ENCODE assay signal across 19 cellular contexts in the genomic region with DNA sequence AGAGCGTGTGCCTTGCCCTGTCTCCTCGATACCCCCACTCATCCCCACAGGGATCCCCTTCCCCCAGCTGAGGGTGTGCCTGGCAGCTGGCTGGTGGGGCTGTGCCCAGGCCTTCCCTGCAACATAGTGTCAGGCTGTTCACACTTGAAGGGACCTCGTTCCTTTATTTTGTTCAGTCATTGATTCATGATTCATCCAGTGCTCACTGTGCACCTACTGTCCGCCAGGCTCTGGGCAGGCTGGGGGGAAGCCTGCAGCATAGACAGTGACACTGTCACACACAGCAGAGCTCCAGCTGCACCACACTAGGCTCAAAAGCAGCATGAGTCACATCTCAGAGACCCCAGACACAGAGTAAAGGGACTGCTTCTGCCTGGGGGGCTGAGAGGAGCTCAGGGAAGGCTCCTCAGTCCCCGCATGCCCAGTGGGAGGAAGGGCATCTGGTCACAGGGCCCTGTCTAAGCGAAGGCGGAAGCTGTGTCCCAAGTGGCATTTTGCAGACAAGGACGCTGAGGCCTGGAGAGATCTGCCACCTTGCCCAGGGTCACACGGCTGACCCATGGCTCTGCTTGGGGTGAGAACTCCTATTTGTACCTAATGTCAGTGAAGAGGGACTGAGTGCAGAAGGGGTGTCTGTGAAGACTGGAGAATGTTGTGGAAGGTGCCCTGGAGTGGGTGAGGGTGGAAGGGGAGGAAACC. TPM values are rescaled to one million over a fixed set of nuclear protein-coding genes. Genes with fewer than 3 reads are reported as not detected.
DNase-seq lines count a peak whose midpoint lies in the region; ATAC-seq and TF ChIP-seq lines count a peak whose summit lies in the region.
"Had no signal": no experiment of that assay in that cellular context is flagged by ENCODE, and none has a peak within 500 bp of the region (broad histone marks: within the 10 kb centered on the region; RNA-seq: fewer than 3 reads in every experiment).

No MANE protein-coding gene starts in this region.

- H3K4me1 ChIP-seq in A673 (ENCODE audit: insufficient read depth, low read length, poor library complexity, severe bottlenecking): peaks cover 63% of the 10 kb centered on the region
- H3K4me1 ChIP-seq: SJCRH30 had no signal

- ATAC-seq in activated CD8-positive, alpha-beta memory T cell treated with anti-CD3 and anti-CD28 coated beads, Interleukin-2, amount 10 ng/mL, durations not matched to agents 7 days and 5 days: no peak
- ATAC-seq in sciatic nerve (peak; percentile 22), HG03460 (IDR thresholded peaks at IDR 0.05; ENCODE audit: unreplicated experiment) (no peak), HG03432 (IDR thresholded peaks at IDR 0.05; ENCODE audit: unreplicated experiment) (no peak)
- ATAC-seq: CD8-positive, alpha-beta T cell had no signal

- CTCF ChIA-PET in A673 (lab: Charles Lee) (no interaction called here), MCF 10A (lab: Yijun Ruan, JAX) (interaction anchor here (0.5 kb wide), 1 partner anchor 30 kb away, joined by 3 read pairs; no protein-coding TSS in a partner anchor)
- CTCF ChIA-PET in activated CD8-positive, alpha-beta memory T cell treated with anti-CD3 and anti-CD28 coated beads, Interleukin-2, amount 10 ng/mL, durations not matched to agents 7 days and 5 days (lab: Charles Lee): no interaction called here

- H3K9me3 ChIP-seq in A673 (ENCODE audit: low read depth, low read length, poor library complexity, severe bottlenecking): no peaks in the 10 kb centered on the region
- H3K9me3 ChIP-seq: BLaER1 treated with 17β-estradiol and CSF1 and Interleukin-3, amounts not matched to agents 10 nM and 100 nM; SJCRH30 had no signal

- H3K27ac ChIP-seq in A673 (ENCODE audit: low read depth, low read length, poor library complexity, severe bottlenecking): peak overlapping the region; percentile 94
- H3K27ac ChIP-seq: PC-9, SJCRH30 had no signal

- H3K9me3 Mint-ChIP-seq in activated CD8-positive, alpha-beta memory T cell treated with anti-CD3 and anti-CD28 coated beads, Interleukin-2, amount 10 ng/mL, durations not matched to agents 7 days and 5 days (ENCODE audit: low read depth): no peaks in the 10 kb centered on the region
- no peaks in the 10 kb centered on the region for H3K9me3 Mint-ChIP-seq in MCF 10A (ENCODE audit: unreplicated experiment)
- H3K9me3 Mint-ChIP-seq: CD8-positive, alpha-beta T cell; HFFc6 had no signal

- H3K36me3 ChIP-seq in A673 (ENCODE audit: insufficient read depth, low read length, poor library complexity, severe bottlenecking): no peaks in the 10 kb centered on the region
- H3K36me3 ChIP-seq: BLaER1 treated with 17β-estradiol and CSF1 and Interleukin-3, amounts not matched to agents 10 nM and 100 nM; SJCRH30 had no signal

- no peaks in the 10 kb centered on the region for H3K27me3 Mint-ChIP-seq in activated CD8-positive, alpha-beta memory T cell treated with anti-CD3 and anti-CD28 coated beads, Interleukin-2, amount 10 ng/mL, durations not matched to agents 7 days and 5 days
- peaks cover 57% of the 10 kb centered on the region for H3K27me3 Mint-ChIP-seq in MCF 10A (ENCODE audit: insufficient read depth, unreplicated experiment)

- POLR2A ChIA-PET in A673 (lab: Charles Lee; ENCODE audit: low non-redundant PET) (no interaction called here), MCF 10A (lab: Yijun Ruan, JAX) (interaction anchor here (0.9 kb wide), 1 partner anchor 45 kb away, joined by 3 read pairs; no protein-coding TSS in a partner anchor)

- intact Hi-C loops in A673 (cut with micrococcal nuclease; ENCODE audit: unreplicated experiment) (no loop called here), sciatic nerve (cut with DNase I) (no loop called here), MCF 10A (cut with micrococcal nuclease) (no loop called here)

- H3K4me1 Mint-ChIP-seq in activated CD8-positive, alpha-beta memory T cell treated with anti-CD3 and anti-CD28 coated beads, Interleukin-2, amount 10 ng/mL, durations not matched to agents 7 days and 5 days: no peaks in the 10 kb centered on the region
- H3K4me1 Mint-ChIP-seq in MCF 10A (ENCODE audit: insufficient read depth, unreplicated experiment): no peaks in the 10 kb centered on the region

- no peaks in the 10 kb centered on the region for H3K27me3 ChIP-seq in A673 (replicated peaks; ENCODE audit: insufficient read depth, low read depth, low read length, poor library complexity)
- H3K27me3 ChIP-seq: BLaER1 treated with 17β-estradiol and CSF1 and Interleukin-3, amounts not matched to agents 10 nM and 100 nM; SJCRH30 had no signal

- no peak for TF ChIP-seq CTCF in A673 (conservative IDR thresholded peaks at IDR 0.05; ENCODE audit: low read depth, low read length)
- TF ChIP-seq CTCF in MCF 10A (IDR thresholded peaks at IDR 0.05; ENCODE audit: unreplicated experiment): no peak

- H3K36me3 Mint-ChIP-seq in activated CD8-positive, alpha-beta memory T cell treated with anti-CD3 and anti-CD28 coated beads, Interleukin-2, amount 10 ng/mL, durations not matched to agents 7 days and 5 days: no peaks in the 10 kb centered on the region
- H3K36me3 Mint-ChIP-seq in MCF 10A (ENCODE audit: insufficient read depth, unreplicated experiment): no peaks in the 10 kb centered on the region
- H3K36me3 Mint-ChIP-seq: CD8-positive, alpha-beta T cell had no signal

- H3K4me3 Mint-ChIP-seq in activated CD8-positive, alpha-beta memory T cell treated with anti-CD3 and anti-CD28 coated beads, Interleukin-2, amount 10 ng/mL, durations not matched to agents 7 days and 5 days: no peak overlapping the region
- H3K4me3 Mint-ChIP-seq in MCF 10A (ENCODE audit: unreplicated experiment): no peak overlapping the region
- H3K4me3 Mint-ChIP-seq: CD8-positive, alpha-beta T cell; HFFc6 had no signal

- BruUV-seq in A673 (replicated peaks; lab: Mats Ljungman, UMichigan) (no TSS peak), MCF 10A (replicated peaks; lab: Mats Ljungman, UMichigan) (no TSS peak)

- H3K4me3 ChIP-seq in A673 (ENCODE audit: low read depth, low read length, poor library complexity, severe bottlenecking): no peak overlapping the region
- H3K4me3 ChIP-seq: BLaER1 treated with 17β-estradiol and CSF1 and Interleukin-3, amounts not matched to agents 10 nM and 100 nM; PC-9; SJCRH30 had no signal

- H3K27ac Mint-ChIP-seq in activated CD8-positive, alpha-beta memory T cell treated with anti-CD3 and anti-CD28 coated beads, Interleukin-2, amount 10 ng/mL, durations not matched to agents 7 days and 5 days: no peak overlapping the region
- no peak overlapping the region for H3K27ac Mint-ChIP-seq in MCF 10A (ENCODE audit: low read depth, unreplicated experiment)
- H3K27ac Mint-ChIP-seq: CD8-positive, alpha-beta T cell; HFFc6 had no signal

- peak; percentile 58 for DNase-seq in A673 (ENCODE audit: low spot score)
- DNase-seq in activated CD8-positive, alpha-beta memory T cell treated with anti-CD3 and anti-CD28 coated beads, Interleukin-2, amount 10 ng/mL, durations not matched to agents 7 days and 5 days: peak; percentile 29
- DNase-seq in islet precursor cell: peak; percentile 53
- DNase-seq in sciatic nerve (ENCODE audit: low spot score): peak; percentile 22
- DNase-seq in DMS153 (lab: John Stamatoyannopoulos, UW): no peak
- no peak for DNase-seq in MCF 10A (ENCODE audit: unreplicated experiment)
- DNase-seq: Calu3; CD8-positive, alpha-beta T cell; HFFc6; KG1; NCI-H1417; NCI-H187; NCI-H345; NCI-H524 treated with DMSO at 0.1 percent for 48 hours; PC-9 had no signal

RNA-seq across cellular contexts. Expression of gene CDH23, which starts 27.9 kb away (rescaled TPM):
- total RNA-seq in A673 (2021) (49.7 and 50.7 TPM in 2 replicates), sciatic nerve (20.1 TPM), MCF 10A (2022) (0.02 and 0.07 TPM in 2 replicates)
- total RNA-seq in activated CD8-positive, alpha-beta memory T cell treated with anti-CD3 and anti-CD28 coated beads, Interleukin-2, amount 10 ng/mL, durations not matched to agents 7 days and 5 days: under 1 TPM; 0.16 to 0.61 TPM

Comparison
In these comparisons a context has a peak if more than half of its experiments do, and no peak if none do; other contexts are left out.
1. DNase-seq: peak in A673 (single experiment), activated CD8-positive, alpha-beta memory T cell treated with anti-CD3 and anti-CD28 coated beads, Interleukin-2, amount 10 ng/mL, durations not matched to agents 7 days and 5 days (single experiment), islet precursor cell (single experiment) and sciatic nerve (single experiment); none in DMS153 (single experiment) and MCF 10A (single experiment).
2. RNA of gene CDH23, which starts 27.9 kb away (total RNA-seq): 49.7 to 50.7 TPM in A673 and 20.1 TPM in sciatic nerve (single experiment); 0.16 to 0.61 TPM in activated CD8-positive, alpha-beta memory T cell treated with anti-CD3 and anti-CD28 coated beads, Interleukin-2, amount 10 ng/mL, durations not matched to agents 7 days and 5 days and 0.02 to 0.07 TPM in MCF 10A; every median in the first group is over 10 times any median in the second.